In genomic region chr7:150516956-150517355, GRCh38 we compare ENCODE assay signal across 15 cellular contexts. TPM values are rescaled to one million over a fixed set of nuclear protein-coding genes. Genes with fewer than 3 reads are reported as not detected.
A peak's percentile ranks its signal among the peaks of the same experiment; 100 is the strongest.
DNase-seq lines count a peak whose midpoint lies in the region; ATAC-seq and TF ChIP-seq lines count a peak whose summit lies in the region.
"Had no signal": no experiment of that assay in that cellular context is flagged by ENCODE, and none has a peak within 500 bp of the region (broad histone marks: within the 10 kb centered on the region; RNA-seq: fewer than 3 reads in every experiment).

No MANE protein-coding gene starts in this region.

- no peaks in the 10 kb centered on the region for H3K36me3 ChIP-seq in esophagus squamous epithelium
- H3K36me3 ChIP-seq in suprapubic skin, result peaks cover 5% of the 10 kb centered on the region

- H3K27ac Mint-ChIP-seq in activated CD8-positive, alpha-beta memory T cell treated with anti-CD3 and anti-CD28 coated beads, Interleukin-2, amount 10 ng/mL, durations not matched to agents 7 days and 5 days, result peak overlapping the region; percentile 99
- peak overlapping the region; percentile 97 for H3K27ac Mint-ChIP-seq in activated CD4-positive, alpha-beta memory T cell treated with anti-CD3 and anti-CD28 coated beads for 36 hours

- no peak for ATAC-seq in activated CD8-positive, alpha-beta memory T cell treated with anti-CD3 and anti-CD28 coated beads, Interleukin-2, amount 10 ng/mL, durations not matched to agents 7 days and 5 days
- no peak for ATAC-seq in esophagus mucosa

- no peaks in the 10 kb centered on the region for H3K27me3 Mint-ChIP-seq in activated CD8-positive, alpha-beta memory T cell treated with anti-CD3 and anti-CD28 coated beads, Interleukin-2, amount 10 ng/mL, durations not matched to agents 7 days and 5 days
- H3K27me3 Mint-ChIP-seq in activated CD4-positive, alpha-beta memory T cell treated with anti-CD3 and anti-CD28 coated beads for 36 hours, result no peaks in the 10 kb centered on the region

- CTCF ChIA-PET in activated CD8-positive, alpha-beta memory T cell treated with anti-CD3 and anti-CD28 coated beads, Interleukin-2, amount 10 ng/mL, durations not matched to agents 7 days and 5 days (lab: Charles Lee), result interaction anchor here (3.1 to 4.4 kb wide), 2 partner anchors 66 to 239 kb away, joined by 16 to 69 read pairs; partner anchors contain the start of gene GIMAP8
- CTCF ChIA-PET in activated CD4-positive, alpha-beta memory T cell treated with anti-CD3 and anti-CD28 coated beads for 36 hours (lab: Charles Lee), result interaction anchor here (2.0 to 6.4 kb wide), 3 partner anchors 13 to 66 kb away, joined by 5 to 71 read pairs (median 9); partner anchors contain the start of gene GIMAP8
- CTCF ChIA-PET in RWPE1 (lab: Yijun Ruan, JAX), result no interaction called here

- H3K4me1 Mint-ChIP-seq in activated CD8-positive, alpha-beta memory T cell treated with anti-CD3 and anti-CD28 coated beads, Interleukin-2, amount 10 ng/mL, durations not matched to agents 7 days and 5 days, result peaks cover 44% of the 10 kb centered on the region
- H3K4me1 Mint-ChIP-seq in activated CD4-positive, alpha-beta memory T cell treated with anti-CD3 and anti-CD28 coated beads for 36 hours (ENCODE audit: low read depth), result peaks cover 43% of the 10 kb centered on the region

- no peaks in the 10 kb centered on the region for H3K9me3 ChIP-seq in esophagus squamous epithelium
- no peaks in the 10 kb centered on the region for H3K9me3 ChIP-seq in suprapubic skin

- POLR2A ChIA-PET in activated CD4-positive, alpha-beta memory T cell treated with anti-CD3 and anti-CD28 coated beads for 36 hours (lab: Charles Lee), result interaction anchor here (0.7 to 4.4 kb wide), 5 partner anchors 13 to 238 kb away, joined by 3 to 78 read pairs (median 26); partner anchors contain the start of genes GIMAP4, GIMAP5 and GIMAP8
- POLR2A ChIA-PET in RWPE1 (lab: Yijun Ruan, JAX; ENCODE audit: low non-redundant PET), result no interaction called here

- peaks cover 55% of the 10 kb centered on the region for H3K36me3 Mint-ChIP-seq in activated CD8-positive, alpha-beta memory T cell treated with anti-CD3 and anti-CD28 coated beads, Interleukin-2, amount 10 ng/mL, durations not matched to agents 7 days and 5 days
- peaks cover 38% of the 10 kb centered on the region for H3K36me3 Mint-ChIP-seq in activated CD4-positive, alpha-beta memory T cell treated with anti-CD3 and anti-CD28 coated beads for 36 hours

- H3K27me3 ChIP-seq in esophagus squamous epithelium (no peaks in the 10 kb centered on the region), suprapubic skin (no peaks in the 10 kb centered on the region)

- H3K4me1 ChIP-seq in esophagus squamous epithelium (peaks cover 0 to 5% (median 0%) of the 10 kb centered on the region in 3 donors), suprapubic skin (no peaks in the 10 kb centered on the region)

- H3K9me3 Mint-ChIP-seq in activated CD8-positive, alpha-beta memory T cell treated with anti-CD3 and anti-CD28 coated beads, Interleukin-2, amount 10 ng/mL, durations not matched to agents 7 days and 5 days (ENCODE audit: low read depth), result no peaks in the 10 kb centered on the region
- H3K9me3 Mint-ChIP-seq in activated CD4-positive, alpha-beta memory T cell treated with anti-CD3 and anti-CD28 coated beads for 36 hours, result peaks cover under 1% of the 10 kb centered on the region

- H3K4me3 ChIP-seq in esophagus squamous epithelium (peak overlapping the region in 3 of 4 donors; percentile 33 to 64 (median 42)), suprapubic skin (peak overlapping the region; percentile 45)

- no peak for TF ChIP-seq POLR2A in esophagus squamous epithelium (IDR thresholded peaks at IDR 0.05)
- TF ChIP-seq POLR2A in suprapubic skin (IDR thresholded peaks at IDR 0.05), result no peak

- no peak for DNase-seq in activated CD8-positive, alpha-beta memory T cell treated with anti-CD3 and anti-CD28 coated beads, Interleukin-2, amount 10 ng/mL, durations not matched to agents 7 days and 5 days
- no peak for DNase-seq in activated CD8-positive, alpha-beta memory T cell treated with anti-CD3 and anti-CD28 coated beads for 24 hours
- DNase-seq in activated CD4-positive, alpha-beta memory T cell treated with anti-CD3 and anti-CD28 coated beads for 36 hours, result no peak
- DNase-seq in esophagus squamous epithelium (lab: John Stamatoyannopoulos, UW) (no peak), suprapubic skin (ENCODE audit: low spot score in 2 of 2) (no peak), RWPE1 (ENCODE audit: low spot score) (no peak), NCI-H345 treated with DMSO at 0.1 percent for 48 hours (lab: John Stamatoyannopoulos, UW; ENCODE audit: unreplicated experiment) (no peak)
- DNase-seq: activated effector memory CD4-positive, alpha-beta T cell treated with Interleukin-2 at 50 U/mL for 16 hours; DMS 273 treated with DMSO at 0.1 percent for 48 hours; KBM-7; NCI-H774 had no signal

- no peak for TF ChIP-seq EP300 in suprapubic skin (IDR thresholded peaks at IDR 0.05)

- H3K27ac ChIP-seq in esophagus squamous epithelium (peak overlapping the region; percentile 53 to 80 (median 65)), suprapubic skin (peak overlapping the region; percentile 73), RWPE1 (no peak overlapping the region)

- H3K4me3 Mint-ChIP-seq in activated CD8-positive, alpha-beta memory T cell treated with anti-CD3 and anti-CD28 coated beads, Interleukin-2, amount 10 ng/mL, durations not matched to agents 7 days and 5 days, result peak overlapping the region; percentile 100
- peak overlapping the region; percentile 94 for H3K4me3 Mint-ChIP-seq in activated CD4-positive, alpha-beta memory T cell treated with anti-CD3 and anti-CD28 coated beads for 36 hours

- TF ChIP-seq CTCF in esophagus squamous epithelium (IDR thresholded peaks at IDR 0.05), result no peak
- TF ChIP-seq CTCF in suprapubic skin (IDR thresholded peaks at IDR 0.05), result no peak
- no peak for TF ChIP-seq CTCF in RWPE1 (conservative IDR thresholded peaks at IDR 0.05; ENCODE audit: low read depth)

- intact Hi-C loops in activated CD4-positive, alpha-beta memory T cell treated with anti-CD3 and anti-CD28 coated beads for 36 hours (cut with micrococcal nuclease), result loop anchor here (2.0 to 5.0 kb wide), 4 partner anchors 35 to 150 kb away; partner anchors contain the start of genes GIMAP4 and GIMAP6
- intact Hi-C loops in esophagus squamous epithelium (cut with DNase I), result no loop called here

RNA-seq across cellular contexts. Expression of gene GIMAP7, which starts 2.3 kb away (rescaled TPM):
- 10 to 100 TPM; 49.9 to 89.7 TPM for total RNA-seq in activated CD8-positive, alpha-beta memory T cell treated with anti-CD3 and anti-CD28 coated beads, Interleukin-2, amount 10 ng/mL, durations not matched to agents 7 days and 5 days
- total RNA-seq in activated CD4-positive, alpha-beta memory T cell treated with anti-CD3 and anti-CD28 coated beads for 36 hours, result 10 to 100 TPM; 42.5 to 44.1 TPM
- total RNA-seq in esophagus squamous epithelium (10 to 100 TPM in 1 of 4 donors, 1 to 10 TPM in 2, under 1 TPM in 1; 0.64 to 18.1 (median 3.3) TPM), suprapubic skin (10 to 100 TPM in 1 of 4 donors, 1 to 10 TPM in 3; 1.4 to 10.8 (median 4.9) TPM), esophagus mucosa (2.7 TPM)
- total RNA-seq: fibroblast of lung, SK-MEL-5 had no signal

RNA-seq across cellular contexts. Expression of gene GIMAP4, which starts 50.2 kb away (rescaled TPM):
- total RNA-seq in activated CD8-positive, alpha-beta memory T cell treated with anti-CD3 and anti-CD28 coated beads, Interleukin-2, amount 10 ng/mL, durations not matched to agents 7 days and 5 days, result 100 to 1,000 TPM in 1 of 2 experiments, 10 to 100 TPM in 1; 60.5 to 145 TPM
- 100 to 1,000 TPM; 128 to 140 TPM for total RNA-seq in activated CD4-positive, alpha-beta memory T cell treated with anti-CD3 and anti-CD28 coated beads for 36 hours
- total RNA-seq in esophagus squamous epithelium, result 10 to 100 TPM in 2 of 4 donors, 1 to 10 TPM in 2; 2.1 to 23.7 (median 12.1) TPM
- total RNA-seq in suprapubic skin, result 10 to 100 TPM in 2 of 4 donors, 1 to 10 TPM in 2; 6.5 to 12.5 (median 9.3) TPM
- total RNA-seq in esophagus mucosa, result 3.4 TPM
- total RNA-seq: fibroblast of lung, renal cortical epithelial cell, SK-MEL-5 had no signal
